ENCODE assay signal across 29 cellular contexts in the genomic region with DNA sequence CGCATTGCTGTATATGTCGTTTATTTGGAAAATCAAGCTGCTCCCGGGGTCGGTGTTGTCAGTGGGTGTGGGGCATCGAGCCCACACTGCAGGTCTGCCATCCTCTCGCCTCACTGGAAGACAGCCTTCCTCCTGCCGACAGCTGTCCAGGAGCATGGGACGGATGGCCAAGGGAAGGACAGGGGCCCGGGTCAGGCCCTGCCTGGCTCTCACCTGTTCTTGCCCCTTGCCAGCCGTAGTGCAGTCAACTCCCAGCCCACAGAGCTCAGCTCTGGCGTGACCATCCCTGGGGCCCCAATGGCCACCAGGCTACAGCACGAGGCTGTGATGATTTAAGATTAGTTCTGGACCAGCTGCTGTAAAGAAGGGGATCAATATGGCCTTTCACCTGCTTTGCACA.
"Had no signal": no experiment of that assay in that cellular context is flagged by ENCODE, and none has a peak within 500 bp of the region (broad histone marks: within the 10 kb centered on the region; RNA-seq: fewer than 3 reads in every experiment).

No MANE protein-coding gene starts in this region.

- H3K4me3 Mint-ChIP-seq: activated CD4-positive, alpha-beta memory T cell treated with anti-CD3 and anti-CD28 coated beads, Interleukin-2, amount 10 ng/mL, durations not matched to agents 7 days and 5 days; activated CD4-positive, alpha-beta T cell treated with anti-CD3 and anti-CD28 coated beads, Interleukin-2, amount 10 ng/mL, durations not matched to agents 7 days and 5 days; activated naive CD4-positive, alpha-beta T cell treated with anti-CD3 and anti-CD28 coated beads, Interleukin-2, amount 10 ng/mL, durations not matched to agents 7 days and 5 days; activated naive CD8-positive, alpha-beta T cell treated with anti-CD3 and anti-CD28 coated beads, Interleukin-2, amount 10 ng/mL, durations not matched to agents 7 days and 5 days; activated T-cell treated with anti-CD3 and anti-CD28 coated beads, Interleukin-2, amount 50 U/mL, for 24 hours; activated T-cell treated with anti-CD3 and anti-CD28 coated beads, Interleukin-2, amount 50 U/mL, for 72 hours; central memory CD8-positive, alpha-beta T cell; effector memory CD8-positive, alpha-beta T cell; T-helper 17 cell; T-helper 2 cell treated with Interferon-gamma antibody and Interleukin-4, amounts not matched to agents 5 μg/mL and 100 μg/mL, for 36 hours had no signal

- H3K27ac Mint-ChIP-seq: activated CD4-positive, alpha-beta memory T cell treated with anti-CD3 and anti-CD28 coated beads, Interleukin-2, amount 10 ng/mL, durations not matched to agents 7 days and 5 days; activated CD4-positive, alpha-beta T cell treated with anti-CD3 and anti-CD28 coated beads, Interleukin-2, amount 10 ng/mL, durations not matched to agents 7 days and 5 days; activated naive CD4-positive, alpha-beta T cell treated with anti-CD3 and anti-CD28 coated beads, Interleukin-2, amount 10 ng/mL, durations not matched to agents 7 days and 5 days; activated naive CD4-positive, alpha-beta T cell treated with anti-CD3 and anti-CD28 coated beads, Interleukin-2, amount 50 U/mL, for 72 hours; activated naive CD8-positive, alpha-beta T cell treated with anti-CD3 and anti-CD28 coated beads, Interleukin-2, amount 10 ng/mL, durations not matched to agents 7 days and 5 days; activated T-cell treated with anti-CD3 and anti-CD28 coated beads, Interleukin-2, amount 50 U/mL, for 24 hours; activated T-cell treated with anti-CD3 and anti-CD28 coated beads, Interleukin-2, amount 50 U/mL, for 72 hours; effector memory CD8-positive, alpha-beta T cell; T-helper 17 cell; T-helper 2 cell treated with Interferon-gamma antibody and Interleukin-4, amounts not matched to agents 5 μg/mL and 100 μg/mL, for 36 hours had no signal

- H3K4me1 Mint-ChIP-seq: activated CD4-positive, alpha-beta memory T cell treated with anti-CD3 and anti-CD28 coated beads, Interleukin-2, amount 10 ng/mL, durations not matched to agents 7 days and 5 days; activated CD4-positive, alpha-beta T cell treated with anti-CD3 and anti-CD28 coated beads, Interleukin-2, amount 10 ng/mL, durations not matched to agents 7 days and 5 days; activated naive CD4-positive, alpha-beta T cell treated with anti-CD3 and anti-CD28 coated beads, Interleukin-2, amount 10 ng/mL, durations not matched to agents 7 days and 5 days; activated naive CD8-positive, alpha-beta T cell treated with anti-CD3 and anti-CD28 coated beads, Interleukin-2, amount 10 ng/mL, durations not matched to agents 7 days and 5 days; central memory CD8-positive, alpha-beta T cell; T-helper 17 cell had no signal

- H3K9me3 Mint-ChIP-seq: activated CD4-positive, alpha-beta memory T cell treated with anti-CD3 and anti-CD28 coated beads, Interleukin-2, amount 10 ng/mL, durations not matched to agents 7 days and 5 days; activated CD4-positive, alpha-beta T cell treated with anti-CD3 and anti-CD28 coated beads, Interleukin-2, amount 10 ng/mL, durations not matched to agents 7 days and 5 days; activated naive CD4-positive, alpha-beta T cell treated with anti-CD3 and anti-CD28 coated beads, Interleukin-2, amount 10 ng/mL, durations not matched to agents 7 days and 5 days; activated naive CD4-positive, alpha-beta T cell treated with anti-CD3 and anti-CD28 coated beads, Interleukin-2, amount 50 U/mL, for 72 hours; activated naive CD8-positive, alpha-beta T cell treated with anti-CD3 and anti-CD28 coated beads, Interleukin-2, amount 10 ng/mL, durations not matched to agents 7 days and 5 days; activated T-cell treated with anti-CD3 and anti-CD28 coated beads, Interleukin-2, amount 50 U/mL, for 24 hours; activated T-cell treated with anti-CD3 and anti-CD28 coated beads, Interleukin-2, amount 50 U/mL, for 72 hours; central memory CD8-positive, alpha-beta T cell; effector memory CD8-positive, alpha-beta T cell; T-helper 2 cell treated with Interferon-gamma antibody and Interleukin-4, amounts not matched to agents 5 μg/mL and 100 μg/mL, for 36 hours had no signal

- H3K4me1 ChIP-seq: foreskin keratinocyte had no signal

- H3K27me3 Mint-ChIP-seq: activated CD4-positive, alpha-beta memory T cell treated with anti-CD3 and anti-CD28 coated beads, Interleukin-2, amount 10 ng/mL, durations not matched to agents 7 days and 5 days; activated CD4-positive, alpha-beta T cell treated with anti-CD3 and anti-CD28 coated beads, Interleukin-2, amount 10 ng/mL, durations not matched to agents 7 days and 5 days; activated naive CD8-positive, alpha-beta T cell treated with anti-CD3 and anti-CD28 coated beads, Interleukin-2, amount 10 ng/mL, durations not matched to agents 7 days and 5 days; activated T-cell treated with anti-CD3 and anti-CD28 coated beads, Interleukin-2, amount 50 U/mL, for 24 hours; central memory CD8-positive, alpha-beta T cell had no signal

- H3K36me3 ChIP-seq: brain microvascular endothelial cell had no signal

- ATAC-seq: activated naive CD4-positive, alpha-beta T cell treated with anti-CD3 and anti-CD28 coated beads, Interleukin-2, amount 50 U/mL, for 72 hours; activated T-cell treated with anti-CD3 and anti-CD28 coated beads, Interleukin-2, amount 50 U/mL, for 72 hours; effector memory CD8-positive, alpha-beta T cell; foreskin keratinocyte; gastrocnemius medialis; T-helper 17 cell had no signal

- H3K4me3 ChIP-seq: ascending aorta, coronary artery, esophagus muscularis mucosa, gastrocnemius medialis had no signal

- H3K9me3 ChIP-seq: ascending aorta, esophagus muscularis mucosa, gastrocnemius medialis had no signal

- DNase-seq: activated CD4-positive, alpha-beta memory T cell treated with anti-CD3 and anti-CD28 coated beads, Interleukin-2, amount 10 ng/mL, durations not matched to agents 7 days and 5 days; activated CD4-positive, alpha-beta T cell treated with anti-CD3 and anti-CD28 coated beads for 1 hour; activated CD4-positive, alpha-beta T cell treated with anti-CD3 and anti-CD28 coated beads for 4 hours; activated CD4-positive, alpha-beta T cell treated with anti-CD3 and anti-CD28 coated beads, Interleukin-2, amount 10 ng/mL, durations not matched to agents 7 days and 5 days; activated CD4-positive, alpha-beta T cell treated with anti-CD3 and anti-CD28 coated beads, Interleukin-2, amount 50 U/mL, for 4 hours; activated CD8-positive, alpha-beta memory T cell treated with anti-CD3 and anti-CD28 coated beads, Interleukin-2, amount 50 U/mL, for 48 hours; activated gamma-delta T cell; activated naive CD4-positive, alpha-beta T cell; activated naive CD4-positive, alpha-beta T cell treated with anti-CD3 and anti-CD28 coated beads, Interleukin-2, amount 10 ng/mL, durations not matched to agents 7 days and 5 days; activated naive CD8-positive, alpha-beta T cell treated with anti-CD3 and anti-CD28 coated beads, Interleukin-2, amount 10 ng/mL, durations not matched to agents 7 days and 5 days; activated T-cell treated with anti-CD3 and anti-CD28 coated beads for 4 hours; activated T-cell treated with anti-CD3 and anti-CD28 coated beads, Interleukin-2, amount 50 U/mL, for 24 hours; activated T-cell treated with anti-CD3 and anti-CD28 coated beads, Interleukin-2, amount 50 U/mL, for 72 hours; brain microvascular endothelial cell; dermis blood vessel endothelial cell; effector CD4-positive, alpha-beta T cell; effector memory CD8-positive, alpha-beta T cell; erythroblast; foreskin keratinocyte; gastrocnemius medialis; T-helper 1 cell; T-helper 17 cell; T1000 had no signal

- H3K27me3 ChIP-seq: ascending aorta, brain microvascular endothelial cell, esophagus muscularis mucosa, foreskin keratinocyte, gastrocnemius medialis had no signal

- H3K27ac ChIP-seq: brain microvascular endothelial cell, esophagus muscularis mucosa, foreskin keratinocyte had no signal

- H3K36me3 Mint-ChIP-seq: activated naive CD4-positive, alpha-beta T cell treated with anti-CD3 and anti-CD28 coated beads, Interleukin-2, amount 10 ng/mL, durations not matched to agents 7 days and 5 days; activated naive CD4-positive, alpha-beta T cell treated with anti-CD3 and anti-CD28 coated beads, Interleukin-2, amount 50 U/mL, for 72 hours; activated naive CD8-positive, alpha-beta T cell treated with anti-CD3 and anti-CD28 coated beads, Interleukin-2, amount 10 ng/mL, durations not matched to agents 7 days and 5 days had no signal
